In genomic region chr21:35227774-35228173, GRCh38 we compare ENCODE assay signal across 9 cellular contexts.
DNase-seq lines count a peak whose midpoint lies in the region; ATAC-seq and TF ChIP-seq lines count a peak whose summit lies in the region.
"Had no signal": no experiment of that assay in that cellular context is flagged by ENCODE, and none has a peak within 500 bp of the region (broad histone marks: within the 10 kb centered on the region; RNA-seq: fewer than 3 reads in every experiment).

No MANE protein-coding gene starts in this region.

- H3K4me1 Mint-ChIP-seq in central memory CD8-positive, alpha-beta T cell = peaks cover 34% of the 10 kb centered on the region
- H3K4me1 Mint-ChIP-seq in chondrocyte (ENCODE audit: low read depth) = peaks cover 36% of the 10 kb centered on the region

- ATAC-seq in GM18498 (IDR thresholded peaks at IDR 0.05; ENCODE audit: unreplicated experiment) (peak; percentile 37), GM21717 (IDR thresholded peaks at IDR 0.05; ENCODE audit: unreplicated experiment) (peak; percentile 42), HG03025 (IDR thresholded peaks at IDR 0.05; ENCODE audit: low FRiP score, unreplicated experiment) (no peak)
- ATAC-seq in central memory CD8-positive, alpha-beta T cell (replicated peaks; ENCODE audit: extremely low read depth, poor library complexity, severe bottlenecking) = no peak

- H3K36me3 Mint-ChIP-seq in central memory CD8-positive, alpha-beta T cell (ENCODE audit: insufficient read depth) = peaks cover 5% of the 10 kb centered on the region
- no peaks in the 10 kb centered on the region for H3K36me3 Mint-ChIP-seq in chondrocyte (ENCODE audit: low read depth)

- DNase-seq in NCI-H1436 treated with DMSO at 0.1 percent for 48 hours (lab: John Stamatoyannopoulos, UW) (peak; percentile 61), chondrocyte (ENCODE audit: low spot score) (no peak), EL (no peak)
- no peak for DNase-seq in central memory CD8-positive, alpha-beta T cell (ENCODE audit: low spot score in 2 of 2)
- DNase-seq in stimulated activated naive CD4-positive, alpha-beta T cell treated with Interleukin-2 at 50 U/mL for 16 hours (lab: John Stamatoyannopoulos, UW) = no peak
- DNase-seq: hypothalamus had no signal

- H3K9me3 Mint-ChIP-seq in central memory CD8-positive, alpha-beta T cell = no peaks in the 10 kb centered on the region
- no peaks in the 10 kb centered on the region for H3K9me3 Mint-ChIP-seq in chondrocyte (ENCODE audit: low read depth)

- peak overlapping the region; percentile 62 for H3K4me3 Mint-ChIP-seq in central memory CD8-positive, alpha-beta T cell
- H3K4me3 Mint-ChIP-seq in chondrocyte (ENCODE audit: unreplicated experiment) = no peak overlapping the region

- TF ChIP-seq CTCF in chondrocyte (IDR thresholded peaks at IDR 0.05) = no peak

- no peaks in the 10 kb centered on the region for H3K27me3 Mint-ChIP-seq in central memory CD8-positive, alpha-beta T cell
- no peaks in the 10 kb centered on the region for H3K27me3 Mint-ChIP-seq in chondrocyte (ENCODE audit: low read depth)

- peak overlapping the region; percentile 93 for H3K27ac Mint-ChIP-seq in central memory CD8-positive, alpha-beta T cell (ENCODE audit: low read depth)
- no peak overlapping the region for H3K27ac Mint-ChIP-seq in chondrocyte (ENCODE audit: unreplicated experiment)

Comparison
In these comparisons a context has a peak if more than half of its experiments do, and no peak if none do; other contexts are left out.
1. ATAC-seq: peak in GM18498 (single experiment) and GM21717 (single experiment); none in central memory CD8-positive, alpha-beta T cell (single experiment) and HG03025 (single experiment).